Comparison of ENCODE assay signal across 10 cellular contexts in the genomic region with DNA sequence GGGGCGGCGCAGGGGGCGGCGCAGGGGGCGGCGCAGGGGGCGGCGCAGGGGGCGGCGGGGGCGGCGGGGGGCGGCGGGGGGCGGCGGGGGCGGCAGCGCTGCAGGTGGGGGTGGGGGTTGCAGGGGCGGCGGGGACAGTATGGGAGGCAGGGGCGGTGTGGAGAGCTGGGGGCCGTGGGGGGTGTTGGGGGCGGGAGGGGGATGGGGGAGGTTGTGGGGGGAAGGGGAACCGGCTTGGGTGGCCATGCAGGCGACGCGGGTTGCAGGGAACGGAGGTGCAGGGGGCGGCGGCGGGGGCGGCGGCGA. TPM values are rescaled to one million over a fixed set of nuclear protein-coding genes. Genes with fewer than 3 reads are reported as not detected.
A peak's percentile ranks its signal among the peaks of the same experiment; 100 is the strongest.
DNase-seq lines count a peak whose midpoint lies in the region; ATAC-seq and TF ChIP-seq lines count a peak whose summit lies in the region.
"Had no signal": no experiment of that assay in that cellular context is flagged by ENCODE, and none has a peak within 500 bp of the region (broad histone marks: within the 10 kb centered on the region; RNA-seq: fewer than 3 reads in every experiment).

No MANE protein-coding gene starts in this region.

- ATAC-seq in heart left ventricle (no peak), Right ventricle myocardium inferior (no peak), right lobe of liver (no peak)

- no peaks in the 10 kb centered on the region for H3K36me3 ChIP-seq in heart left ventricle
- no peaks in the 10 kb centered on the region for H3K36me3 ChIP-seq in adipocyte (ENCODE audit: control insufficient read depth, insufficient read depth, low read length, severe bottlenecking)
- H3K36me3 ChIP-seq in right lobe of liver = no peaks in the 10 kb centered on the region
- no peaks in the 10 kb centered on the region for H3K36me3 ChIP-seq in transverse colon
- H3K36me3 ChIP-seq: BLaER1 treated with 17β-estradiol and CSF1 and Interleukin-3, amounts not matched to agents 10 nM and 100 nM had no signal

- H3K9ac ChIP-seq in adipocyte (ENCODE audit: low read length) = no peak overlapping the region

- TF ChIP-seq POLR2A in heart left ventricle (IDR thresholded peaks at IDR 0.05) (no peak), right lobe of liver (IDR thresholded peaks at IDR 0.05) (no peak), transverse colon (IDR thresholded peaks at IDR 0.05) (no peak)

- no peak for TF ChIP-seq EP300 in transverse colon (IDR thresholded peaks at IDR 0.05; ENCODE audit: low read depth)

- H3K4me1 ChIP-seq in heart left ventricle = peaks cover 0 to 39% (median 4%) of the 10 kb centered on the region in 12 donors
- peaks cover 20% of the 10 kb centered on the region for H3K4me1 ChIP-seq in adipocyte (ENCODE audit: control insufficient read depth, insufficient read depth, low read length)
- H3K4me1 ChIP-seq in right lobe of liver = peaks cover 0 to 8% (median 4%) of the 10 kb centered on the region in 4 donors
- peaks cover 0 to 15% (median 11%) of the 10 kb centered on the region in 4 donors for H3K4me1 ChIP-seq in transverse colon

- DNase-seq in heart left ventricle (no peak), Right ventricle myocardium inferior (ENCODE audit: missing footprints) (no peak), adipocyte (ENCODE audit: low read depth) (peak; percentile 84), right lobe of liver (no peak), transverse colon (no peak), epidermal melanocyte (ENCODE audit: insufficient read length, low spot score) (no peak), hypothalamus (lab: John Stamatoyannopoulos, UW) (no peak)
- no peak for DNase-seq in activated naive CD4-positive, alpha-beta T cell treated with anti-CD3 and anti-CD28 coated beads, Interleukin-2, amount 50 U/mL, for 16 hours
- DNase-seq: NCI-H510A had no signal

- TF ChIP-seq CTCF in heart left ventricle (IDR thresholded peaks at IDR 0.05) (no peak), right lobe of liver (IDR thresholded peaks at IDR 0.05) (no peak), transverse colon (IDR thresholded peaks at IDR 0.05) (no peak)

- 1 to 3% (median 2%) methylated on average over 14 to 26 of the region's 34 CpGs; no CpG with 5 or more reads in 1 of the 4 donors for WGBS in heart left ventricle, 4 donors
- 4% methylated on average over 13 of the region's 34 CpGs for WGBS in right lobe of liver (ENCODE audit: insufficient coverage, low coverage, low lambda C conversion rate, missing lambda C conversion rate)
- WGBS in transverse colon (ENCODE audit: low coverage in 1 of 2), 2 donors = no CpG with 5 or more reads among the region's 34 CpGs

- peak overlapping the region in 8 of 12 donors; percentile 11 to 87 (median 82) for H3K27ac ChIP-seq in heart left ventricle
- peak overlapping the region; percentile 74 to 93 (median 86) for H3K27ac ChIP-seq in right lobe of liver
- peak overlapping the region; percentile 74 to 94 (median 89) for H3K27ac ChIP-seq in transverse colon

- H3K9me3 ChIP-seq in heart left ventricle = no peaks in the 10 kb centered on the region
- H3K9me3 ChIP-seq in adipocyte (ENCODE audit: control insufficient read depth, low read length) = no peaks in the 10 kb centered on the region
- no peaks in the 10 kb centered on the region for H3K9me3 ChIP-seq in right lobe of liver
- H3K9me3 ChIP-seq in transverse colon = no peaks in the 10 kb centered on the region
- H3K9me3 ChIP-seq: BLaER1 treated with 17β-estradiol and CSF1 and Interleukin-3, amounts not matched to agents 10 nM and 100 nM had no signal

- intact Hi-C loops in heart left ventricle (cut with DNase I) = loop anchor here in 9 of 10 donors (1.0 to 10.0 kb wide), 7 partner anchors 37 to 370 kb away; no protein-coding TSS in a partner anchor
- intact Hi-C loops in Right ventricle myocardium inferior (cut with DNase I) = loop anchor here (1.0 to 5.0 kb wide), 2 partner anchors 37 to 265 kb away; no protein-coding TSS in a partner anchor
- intact Hi-C loops in right lobe of liver (cut with DNase I) = loop anchor here (5.0 kb wide), 2 partner anchors 42 to 267 kb away; no protein-coding TSS in a partner anchor
- intact Hi-C loops in transverse colon (cut with DNase I; ENCODE audit: low total_unique reads) = loop anchor here (10.0 kb wide), 1 partner anchor 270 kb away; no protein-coding TSS in a partner anchor

- in situ Hi-C loops in transverse colon (cut with MboI; ENCODE audit: low pct_ligation_motif_present in 1 of 4, low pct_unique_long_range_greater_than_20kb in 1 of 4, low sequenced_read_pairs in 3 of 4) = loop anchor here in 2 of 4 donors (5.0 to 25.0 kb wide), 2 partner anchors 42 to 257 kb away; no protein-coding TSS in a partner anchor

- H3K27me3 ChIP-seq in heart left ventricle (peaks cover 0 to 10% (median 0%) of the 10 kb centered on the region in 9 donors), adipocyte (replicated peaks; ENCODE audit: control insufficient read depth, insufficient read depth, low read length) (peaks cover 7% of the 10 kb centered on the region), right lobe of liver (no peaks in the 10 kb centered on the region), transverse colon (no peaks in the 10 kb centered on the region)
- H3K27me3 ChIP-seq: BLaER1 treated with 17β-estradiol and CSF1 and Interleukin-3, amounts not matched to agents 10 nM and 100 nM had no signal

- peak overlapping the region; percentile 26 to 67 (median 52) for H3K4me3 ChIP-seq in heart left ventricle
- no peak overlapping the region for H3K4me3 ChIP-seq in adipocyte (ENCODE audit: low read length)
- H3K4me3 ChIP-seq in right lobe of liver = peak overlapping the region; percentile 56 to 68 (median 60)
- peak overlapping the region; percentile 40 to 50 (median 42) for H3K4me3 ChIP-seq in transverse colon

RNA-seq across cellular contexts. Expression of a gene that starts 13.0 kb away (rescaled TPM):
- total RNA-seq in heart left ventricle = 1 to 10 TPM; 2.4 to 7.0 (median 3.0) TPM
- polyA plus RNA-seq in heart left ventricle = 1 to 10 TPM; 3.5 to 4.3 TPM
- 8.2 TPM for total RNA-seq in Right ventricle myocardium inferior
- 10 to 100 TPM in 4 of 6 experiments, 1 to 10 TPM in 2; 4.5 to 24.5 (median 15.7) TPM for total RNA-seq in right lobe of liver
- total RNA-seq in transverse colon = 10 to 100 TPM in 3 of 4 donors, 1 to 10 TPM in 1; 8.3 to 24.1 (median 17.3) TPM
